In genomic region chr11:110123003-110123402, GRCh38 we compare ENCODE assay signal across 1 cellular context.
TF ChIP-seq lines count a peak whose summit lies in the region.

No MANE protein-coding gene starts in this region.

TF ChIP-seq in GM12878, 131 proteins besides CTCF, POLR2A, EP300 and RAD21 (continued from another document):
- TF ChIP-seq CBX5 (IDR thresholded peaks at IDR 0.05; ENCODE audit: low read depth) (no peak), JUNB (IDR thresholded peaks at IDR 0.05) (peak; percentile 52), IKZF2 (IDR thresholded peaks at IDR 0.05) (peak; percentile 24 to 44; a peak in 2 of 4 replicates)
